8 cellular contexts compared by ENCODE assay signal in the genomic region with DNA sequence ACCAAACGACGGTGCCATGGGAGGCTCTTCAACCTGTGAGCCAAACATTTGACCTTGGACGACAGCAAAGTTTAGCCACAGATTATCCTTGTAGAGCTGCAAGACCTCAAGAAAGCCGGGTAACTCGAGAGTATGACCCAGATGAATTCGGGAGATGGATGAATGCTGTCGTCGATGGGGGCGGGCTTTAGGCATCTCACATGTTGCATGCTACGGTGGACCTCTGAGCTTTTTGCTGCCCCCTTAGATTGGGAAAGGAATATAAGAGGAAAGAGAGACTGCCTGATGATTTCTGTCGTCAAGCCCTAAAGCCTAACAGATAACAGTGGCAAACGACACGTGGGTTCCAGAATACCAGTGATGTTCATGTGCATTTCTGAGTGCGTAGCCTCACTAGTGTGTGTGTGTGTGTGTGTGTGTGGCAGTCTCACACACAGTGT. TPM values are rescaled to one million over a fixed set of nuclear protein-coding genes. Genes with fewer than 3 reads are reported as not detected.
A peak's percentile ranks its signal among the peaks of the same experiment; 100 is the strongest.
DNase-seq lines count a peak whose midpoint lies in the region; ATAC-seq and TF ChIP-seq lines count a peak whose summit lies in the region.

No MANE protein-coding gene starts in this region.

- peak in 1 of 3 donors; percentile 23 for DNase-seq in CD4-positive, CD25-positive, alpha-beta regulatory T cell
- DNase-seq in HT-29 (ENCODE audit: low spot score): peak; percentile 86
- DNase-seq in activated CD8-positive, alpha-beta T cell treated with anti-CD3 and anti-CD28 coated beads for 36 hours: peak; percentile 51
- no peak for DNase-seq in stimulated activated naive CD8-positive, alpha-beta T cell treated with anti-CD3 and anti-CD28 coated beads, Interleukin-15, Interleukin-2, amounts not matched to agents 100 U/mL and 50 U/mL, for 24 hours
- no peak for DNase-seq in DMS53 treated with DMSO at 0.1 percent for 48 hours (lab: John Stamatoyannopoulos, UW; ENCODE audit: unreplicated experiment)
- DNase-seq in activated CD4-positive, CD25-positive, alpha-beta regulatory T cell (lab: John Stamatoyannopoulos, UW): no peak

- no peaks in the 10 kb centered on the region for H3K36me3 ChIP-seq in CD4-positive, CD25-positive, alpha-beta regulatory T cell (ENCODE audit: control insufficient read depth, insufficient read depth, low read length)
- no peaks in the 10 kb centered on the region for H3K36me3 ChIP-seq in iPS-18a (ENCODE audit: control insufficient read depth, low read depth, low read length)

- intact Hi-C loops in activated CD8-positive, alpha-beta T cell treated with anti-CD3 and anti-CD28 coated beads for 36 hours (cut with micrococcal nuclease): loop anchor here (2.0 kb wide), 1 partner anchor 117 kb away; no protein-coding TSS in a partner anchor

- peaks cover 19% of the 10 kb centered on the region for H3K4me1 ChIP-seq in CD4-positive, CD25-positive, alpha-beta regulatory T cell (ENCODE audit: control insufficient read depth, insufficient read depth, low read length, poor library complexity, severe bottlenecking)
- peaks cover 4% of the 10 kb centered on the region for H3K4me1 ChIP-seq in iPS-18a (ENCODE audit: control insufficient read depth, low read depth, low read length)

- TF ChIP-seq CTCF in activated CD8-positive, alpha-beta T cell treated with anti-CD3 and anti-CD28 coated beads for 36 hours (IDR thresholded peaks at IDR 0.05): no peak

- peak overlapping the region; percentile 48 to 85 (median 77) for H3K4me3 Mint-ChIP-seq in CD4-positive, CD25-positive, alpha-beta regulatory T cell
- H3K4me3 Mint-ChIP-seq in activated CD8-positive, alpha-beta T cell treated with anti-CD3 and anti-CD28 coated beads for 36 hours: peak overlapping the region; percentile 80

- peak overlapping the region; percentile 14 for H3K9ac ChIP-seq in iPS-18a (ENCODE audit: low read length)

- no peaks in the 10 kb centered on the region for H3K36me3 Mint-ChIP-seq in CD4-positive, CD25-positive, alpha-beta regulatory T cell
- H3K36me3 Mint-ChIP-seq in activated CD8-positive, alpha-beta T cell treated with anti-CD3 and anti-CD28 coated beads for 36 hours (ENCODE audit: low read depth): peaks cover 15% of the 10 kb centered on the region

- peaks cover 0 to 5% (median 0%) of the 10 kb centered on the region in 7 donors for H3K9me3 Mint-ChIP-seq in CD4-positive, CD25-positive, alpha-beta regulatory T cell
- H3K9me3 Mint-ChIP-seq in activated CD8-positive, alpha-beta T cell treated with anti-CD3 and anti-CD28 coated beads for 36 hours: peaks cover 3% of the 10 kb centered on the region

- no peak overlapping the region for H3K27ac ChIP-seq in CD4-positive, CD25-positive, alpha-beta regulatory T cell (ENCODE audit: insufficient read depth, low read length, poor library complexity, severe bottlenecking)
- H3K27ac ChIP-seq in iPS-18a (ENCODE audit: low read length): no peak overlapping the region

- peak overlapping the region in 2 of 3 donors; percentile 7 to 23 for H3K27ac Mint-ChIP-seq in CD4-positive, CD25-positive, alpha-beta regulatory T cell
- peak overlapping the region; percentile 63 for H3K27ac Mint-ChIP-seq in activated CD8-positive, alpha-beta T cell treated with anti-CD3 and anti-CD28 coated beads for 36 hours

- H3K9me3 ChIP-seq in CD4-positive, CD25-positive, alpha-beta regulatory T cell (ENCODE audit: control insufficient read depth in 2 of 2, low read length in 2 of 2): no peaks in the 10 kb centered on the region
- H3K9me3 ChIP-seq in iPS-18a (ENCODE audit: control insufficient read depth, low read depth, low read length): no peaks in the 10 kb centered on the region

- CTCF ChIA-PET in activated CD8-positive, alpha-beta T cell treated with anti-CD3 and anti-CD28 coated beads for 36 hours (lab: Charles Lee): interaction anchor here (0.9 to 3.0 kb wide), 7 partner anchors 11 to 112 kb away, joined by 3 to 9 read pairs (median 4); no protein-coding TSS in a partner anchor

- ATAC-seq in CD4-positive, CD25-positive, alpha-beta regulatory T cell (ENCODE audit: low read depth in 2 of 2): no peak
- ATAC-seq in activated CD8-positive, alpha-beta T cell treated with anti-CD3 and anti-CD28 coated beads for 36 hours: peak; percentile 4
- peak; percentile 2 for ATAC-seq in stimulated activated naive CD8-positive, alpha-beta T cell treated with anti-CD3 and anti-CD28 coated beads, Interleukin-15, Interleukin-2, amounts not matched to agents 100 U/mL and 50 U/mL, for 24 hours
- no peak for ATAC-seq in HG03565 (IDR thresholded peaks at IDR 0.05; ENCODE audit: unreplicated experiment)

- no peaks in the 10 kb centered on the region for H3K27me3 ChIP-seq in CD4-positive, CD25-positive, alpha-beta regulatory T cell (ENCODE audit: control insufficient read depth, insufficient read depth, low read length)
- H3K27me3 ChIP-seq in iPS-18a (ENCODE audit: control insufficient read depth, insufficient read depth, low read length): peaks cover 24% of the 10 kb centered on the region

- POLR2A ChIA-PET in activated CD8-positive, alpha-beta T cell treated with anti-CD3 and anti-CD28 coated beads for 36 hours (lab: Charles Lee): interaction anchor here (0.6 to 1.2 kb wide), 2 partner anchors 10 to 156 kb away, joined by 3 read pairs; no protein-coding TSS in a partner anchor

- peak overlapping the region; percentile 76 for H3K4me3 ChIP-seq in CD4-positive, CD25-positive, alpha-beta regulatory T cell (ENCODE audit: low read depth, low read length)
- H3K4me3 ChIP-seq in iPS-18a (ENCODE audit: low read length): peak overlapping the region; percentile 60

- peaks cover 6% of the 10 kb centered on the region for H3K27me3 Mint-ChIP-seq in CD4-positive, CD25-positive, alpha-beta regulatory T cell
- H3K27me3 Mint-ChIP-seq in activated CD8-positive, alpha-beta T cell treated with anti-CD3 and anti-CD28 coated beads for 36 hours: no peaks in the 10 kb centered on the region

- peaks cover 6 to 35% (median 19%) of the 10 kb centered on the region in 4 donors for H3K4me1 Mint-ChIP-seq in CD4-positive, CD25-positive, alpha-beta regulatory T cell
- peaks cover 35% of the 10 kb centered on the region for H3K4me1 Mint-ChIP-seq in activated CD8-positive, alpha-beta T cell treated with anti-CD3 and anti-CD28 coated beads for 36 hours (ENCODE audit: low read depth)

RNA-seq across cellular contexts. Expression of a gene that starts 0.7 kb away (rescaled TPM):
- total RNA-seq in CD4-positive, CD25-positive, alpha-beta regulatory T cell: 13.2 TPM
- polyA plus RNA-seq in CD4-positive, CD25-positive, alpha-beta regulatory T cell: 1 to 10 TPM; 3.9 to 6.9 (median 5.9) TPM
- 24.0 and 28.1 TPM in 2 replicates for total RNA-seq in HT-29 (2014; rRNA removed; shearing (Covaris generic))
- 10 to 100 TPM in 1 of 2 experiments, 1 to 10 TPM in 1; 9.6 to 11.8 TPM for total RNA-seq in activated CD8-positive, alpha-beta T cell treated with anti-CD3 and anti-CD28 coated beads for 36 hours

Comparison
In these comparisons a context has a peak if more than half of its experiments do, and no peak if none do; other contexts are left out.
1. ATAC-seq: peak in activated CD8-positive, alpha-beta T cell treated with anti-CD3 and anti-CD28 coated beads for 36 hours (single experiment) and stimulated activated naive CD8-positive, alpha-beta T cell treated with anti-CD3 and anti-CD28 coated beads, Interleukin-15, Interleukin-2, amounts not matched to agents 100 U/mL and 50 U/mL, for 24 hours (single experiment); none in CD4-positive, CD25-positive, alpha-beta regulatory T cell (0 of 2) and HG03565 (single experiment).
2. DNase-seq: peak in HT-29 (single experiment) and activated CD8-positive, alpha-beta T cell treated with anti-CD3 and anti-CD28 coated beads for 36 hours (single experiment); none in stimulated activated naive CD8-positive, alpha-beta T cell treated with anti-CD3 and anti-CD28 coated beads, Interleukin-15, Interleukin-2, amounts not matched to agents 100 U/mL and 50 U/mL, for 24 hours (single experiment), DMS53 treated with DMSO at 0.1 percent for 48 hours (single experiment) and activated CD4-positive, CD25-positive, alpha-beta regulatory T cell (0 of 4).